In genomic region chr1:210688482-210689233, GRCh38 we compare ENCODE assay signal across 20 cellular contexts.
DNase-seq lines count a peak whose midpoint lies in the region; ATAC-seq and TF ChIP-seq lines count a peak whose summit lies in the region.
"Had no signal": no experiment of that assay in that cellular context is flagged by ENCODE, and none has a peak within 500 bp of the region (broad histone marks: within the 10 kb centered on the region; RNA-seq: fewer than 3 reads in every experiment).

No MANE protein-coding gene starts in this region.

- H3K4me1 Mint-ChIP-seq in endodermal cell: no peaks in the 10 kb centered on the region
- H3K4me1 Mint-ChIP-seq: neural crest cell had no signal

- 80 to 86% methylated on average over 1 of the region's 1 CpG for WGBS in endodermal cell (ENCODE audit: insufficient coverage in 1 of 2, insufficient read length in 1 of 2), 2 experiments

- TF ChIP-seq CTCF in fibroblast of lung (conservative IDR thresholded peaks at IDR 0.05 in 1 of 2, IDR thresholded peaks at IDR 0.05 in 1 of 2; ENCODE audit: low read depth in 1 of 2, low read length in 2 of 2) (no peak), endodermal cell (conservative IDR thresholded peaks at IDR 0.05) (no peak)

- no peak overlapping the region for H3K4me2 ChIP-seq in fibroblast of lung (ENCODE audit: extremely low read depth, insufficient read depth, low read length)
- H3K4me2 ChIP-seq: smooth muscle cell had no signal

- H4K20me1 ChIP-seq in fibroblast of lung (ENCODE audit: control insufficient read depth, extremely low read depth, insufficient read depth, low read length): no peaks in the 10 kb centered on the region

- no peaks in the 10 kb centered on the region for H3K9me3 ChIP-seq in fibroblast of lung (ENCODE audit: control insufficient read depth, insufficient read depth, low read depth, low read length)
- H3K9me3 ChIP-seq in endodermal cell (ENCODE audit: control insufficient read depth, low read length): no peaks in the 10 kb centered on the region
- H3K9me3 ChIP-seq: psoas muscle had no signal

- no peak for DNase-seq in activated naive CD4-positive, alpha-beta T cell treated with anti-CD3 and anti-CD28 coated beads, Interleukin-2, amount 50 U/mL, for 72 hours (ENCODE audit: low spot score in 2 of 2)
- DNase-seq in activated naive CD4-positive, alpha-beta T cell treated with Interleukin-2 at 50 U/mL for 16 hours: no peak
- DNase-seq in OCI-M1 (lab: John Stamatoyannopoulos, UW) (peak; percentile 7), fibroblast of lung (ENCODE audit: low read depth in 2 of 2) (peak; percentile 9 to 30), stromal cell of bone marrow (ENCODE audit: low read depth) (peak; percentile 33), SIG-M5 (lab: John Stamatoyannopoulos, UW) (no peak), endodermal cell (no peak), NCI-H774 (lab: John Stamatoyannopoulos, UW) (no peak)
- DNase-seq: ACHN; activated CD4-positive, alpha-beta memory T cell treated with anti-CD3 and anti-CD28 coated beads, Interleukin-2, amount 10 ng/mL, durations not matched to agents 7 days and 5 days; activated naive CD8-positive, alpha-beta T cell treated with anti-CD3 and anti-CD28 coated beads, Interleukin-2, amount 10 ng/mL, durations not matched to agents 7 days and 5 days; CD4-positive, CD25-positive, alpha-beta regulatory T cell; left colon; NCI-H2029 treated with DMSO at 0.1 percent for 48 hours; NCI-H524; psoas muscle; stimulated activated CD4-positive, alpha-beta T cell treated with anti-CD3 and anti-CD28 coated beads, Interleukin-4, amount 100 ng/mL, for 1 hour; T-helper 17 cell had no signal

- H3K36me3 ChIP-seq in fibroblast of lung (ENCODE audit: control insufficient read depth, insufficient read depth, low read length): no peaks in the 10 kb centered on the region
- H3K36me3 ChIP-seq in endodermal cell (ENCODE audit: control insufficient read depth, insufficient read depth, low read length): no peaks in the 10 kb centered on the region

- no peaks in the 10 kb centered on the region for H3K27me3 ChIP-seq in fibroblast of lung (ENCODE audit: control insufficient read depth, insufficient read depth, low read length)
- no peaks in the 10 kb centered on the region for H3K27me3 ChIP-seq in endodermal cell (ENCODE audit: control insufficient read depth, insufficient read depth, low read length, poor library complexity, severe bottlenecking)

- H2AFZ ChIP-seq in fibroblast of lung (ENCODE audit: low read length): no peak overlapping the region

- H3K27ac Mint-ChIP-seq in activated naive CD4-positive, alpha-beta T cell treated with anti-CD3 and anti-CD28 coated beads, Interleukin-2, amount 50 U/mL, for 72 hours: peak overlapping the region in 1 of 2 donors; percentile 50
- H3K27ac Mint-ChIP-seq in endodermal cell: no peak overlapping the region
- H3K27ac Mint-ChIP-seq: activated CD4-positive, alpha-beta memory T cell treated with anti-CD3 and anti-CD28 coated beads, Interleukin-2, amount 10 ng/mL, durations not matched to agents 7 days and 5 days; activated naive CD8-positive, alpha-beta T cell treated with anti-CD3 and anti-CD28 coated beads, Interleukin-2, amount 10 ng/mL, durations not matched to agents 7 days and 5 days; CD4-positive, CD25-positive, alpha-beta regulatory T cell; T-helper 17 cell had no signal

- peaks cover 5% of the 10 kb centered on the region for H3K27me3 Mint-ChIP-seq in endodermal cell (ENCODE audit: insufficient read depth)
- H3K27me3 Mint-ChIP-seq: activated naive CD8-positive, alpha-beta T cell treated with anti-CD3 and anti-CD28 coated beads, Interleukin-2, amount 10 ng/mL, durations not matched to agents 7 days and 5 days; T-helper 17 cell had no signal

- peak; percentile 35 to 58 for ATAC-seq in activated naive CD4-positive, alpha-beta T cell treated with anti-CD3 and anti-CD28 coated beads, Interleukin-2, amount 50 U/mL, for 72 hours
- ATAC-seq: left colon, psoas muscle, T-helper 17 cell had no signal

- no peaks in the 10 kb centered on the region for H3K79me2 ChIP-seq in fibroblast of lung (ENCODE audit: control insufficient read depth, insufficient read depth, low read length)

- H3K4me3 Mint-ChIP-seq in endodermal cell: no peak overlapping the region
- H3K4me3 Mint-ChIP-seq: activated CD4-positive, alpha-beta memory T cell treated with anti-CD3 and anti-CD28 coated beads, Interleukin-2, amount 10 ng/mL, durations not matched to agents 7 days and 5 days; activated naive CD8-positive, alpha-beta T cell treated with anti-CD3 and anti-CD28 coated beads, Interleukin-2, amount 10 ng/mL, durations not matched to agents 7 days and 5 days; CD4-positive, CD25-positive, alpha-beta regulatory T cell; neural crest cell; T-helper 17 cell had no signal

- H3K4me1 ChIP-seq in fibroblast of lung (ENCODE audit: control insufficient read depth, extremely low read depth, insufficient read depth, low read length): peaks cover 3% of the 10 kb centered on the region
- H3K4me1 ChIP-seq in endodermal cell (ENCODE audit: control insufficient read depth, insufficient read depth, low read length): no peaks in the 10 kb centered on the region
- H3K4me1 ChIP-seq: psoas muscle had no signal

- H3K4me3 ChIP-seq in fibroblast of lung (replicated peaks in 1 of 4; ENCODE audit: control extremely low read depth in 1 of 4, insufficient read depth in 1 of 4, low read depth in 3 of 4, low read length in 4 of 4) (no peak overlapping the region), endodermal cell (ENCODE audit: low read length) (no peak overlapping the region)
- H3K4me3 ChIP-seq: psoas muscle, smooth muscle cell had no signal

- H3K9ac ChIP-seq in fibroblast of lung (ENCODE audit: insufficient read depth, low read length): no peak overlapping the region
- H3K9ac ChIP-seq in endodermal cell (ENCODE audit: extremely low read depth, low read length, poor library complexity, severe bottlenecking): no peak overlapping the region

- H3K36me3 Mint-ChIP-seq in activated naive CD4-positive, alpha-beta T cell treated with anti-CD3 and anti-CD28 coated beads, Interleukin-2, amount 50 U/mL, for 72 hours: no peaks in the 10 kb centered on the region
- no peaks in the 10 kb centered on the region for H3K36me3 Mint-ChIP-seq in endodermal cell (ENCODE audit: low read depth)
- H3K36me3 Mint-ChIP-seq: activated naive CD8-positive, alpha-beta T cell treated with anti-CD3 and anti-CD28 coated beads, Interleukin-2, amount 10 ng/mL, durations not matched to agents 7 days and 5 days; CD4-positive, CD25-positive, alpha-beta regulatory T cell had no signal

- no peaks in the 10 kb centered on the region for H3K9me3 Mint-ChIP-seq in activated naive CD4-positive, alpha-beta T cell treated with anti-CD3 and anti-CD28 coated beads, Interleukin-2, amount 50 U/mL, for 72 hours
- H3K9me3 Mint-ChIP-seq in endodermal cell: no peaks in the 10 kb centered on the region
- H3K9me3 Mint-ChIP-seq: activated CD4-positive, alpha-beta memory T cell treated with anti-CD3 and anti-CD28 coated beads, Interleukin-2, amount 10 ng/mL, durations not matched to agents 7 days and 5 days; activated naive CD8-positive, alpha-beta T cell treated with anti-CD3 and anti-CD28 coated beads, Interleukin-2, amount 10 ng/mL, durations not matched to agents 7 days and 5 days; neural crest cell had no signal

- no peak overlapping the region for H3K27ac ChIP-seq in fibroblast of lung (ENCODE audit: insufficient read depth, low read length)
- H3K27ac ChIP-seq in endodermal cell (ENCODE audit: low read depth, low read length): no peak overlapping the region
- H3K27ac ChIP-seq: psoas muscle had no signal

Comparison
In these comparisons a context has a peak if more than half of its experiments do, and no peak if none do; other contexts are left out.
1. DNase-seq: peak in OCI-M1 (single experiment), fibroblast of lung (2 of 2) and stromal cell of bone marrow (single experiment); none in activated naive CD4-positive, alpha-beta T cell treated with anti-CD3 and anti-CD28 coated beads, Interleukin-2, amount 50 U/mL, for 72 hours (0 of 2), activated naive CD4-positive, alpha-beta T cell treated with Interleukin-2 at 50 U/mL for 16 hours (single experiment), SIG-M5 (single experiment), endodermal cell (single experiment) and NCI-H774 (single experiment).